ENCODE assay signal across 19 cellular contexts in the genomic region with DNA sequence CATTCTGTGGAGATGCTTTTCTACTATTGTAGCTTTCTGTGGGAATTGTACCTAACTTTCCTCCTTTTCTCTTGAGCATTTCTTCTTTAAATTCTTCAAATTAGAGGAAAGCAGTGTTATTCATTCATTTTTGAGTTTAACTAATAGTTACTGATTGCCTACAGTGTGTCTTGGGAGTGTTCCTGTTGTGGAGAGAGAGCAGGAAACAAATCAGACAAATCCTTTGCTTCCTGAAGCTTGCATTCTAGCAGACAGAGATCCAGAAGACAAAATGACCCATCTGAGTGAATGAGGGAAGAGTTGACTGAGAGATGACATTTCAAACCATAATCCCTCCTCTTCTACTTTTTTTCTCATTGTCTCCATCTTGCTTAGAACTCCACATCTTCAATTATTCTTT.
DNase-seq lines count a peak whose midpoint lies in the region; ATAC-seq and TF ChIP-seq lines count a peak whose summit lies in the region.
"Had no signal": no experiment of that assay in that cellular context is flagged by ENCODE, and none has a peak within 500 bp of the region (broad histone marks: within the 10 kb centered on the region; RNA-seq: fewer than 3 reads in every experiment).

No MANE protein-coding gene starts in this region.

- H3K27ac Mint-ChIP-seq in chondrocyte (ENCODE audit: unreplicated experiment), result peak overlapping the region; percentile 87
- H3K27ac Mint-ChIP-seq: CD8-positive, alpha-beta memory T cell had no signal

- no peak overlapping the region for H3K4me2 ChIP-seq in trophoblast cell (ENCODE audit: low read length)
- H3K4me2 ChIP-seq: SK-N-SH had no signal

- H2AFZ ChIP-seq in ACC112 (ENCODE audit: low read length, unreplicated experiment) (peak overlapping the region; percentile 23), trophoblast cell (ENCODE audit: insufficient read depth, low read length, poor library complexity) (no peak overlapping the region)

- no peak overlapping the region for H4K8ac ChIP-seq in trophoblast cell (ENCODE audit: low read depth, low read length)

- H3K9me3 ChIP-seq in trophoblast cell (ENCODE audit: insufficient read depth, low read depth, low read length), result no peaks in the 10 kb centered on the region
- H3K9me3 ChIP-seq: SK-N-SH had no signal

- no peaks in the 10 kb centered on the region for H3K36me3 Mint-ChIP-seq in chondrocyte (ENCODE audit: low read depth)
- H3K36me3 Mint-ChIP-seq: CD8-positive, alpha-beta memory T cell had no signal

- H3K36me3 ChIP-seq in ACC112 (ENCODE audit: insufficient read depth, low read length) (no peaks in the 10 kb centered on the region), trophoblast cell (ENCODE audit: control insufficient read depth in 1 of 2, insufficient read depth in 2 of 2, low read length in 2 of 2) (no peaks in the 10 kb centered on the region)

- TF ChIP-seq CTCF in chondrocyte (IDR thresholded peaks at IDR 0.05), result no peak

- no peak overlapping the region for H3K23ac ChIP-seq in trophoblast cell (ENCODE audit: low read length)

- no peaks in the 10 kb centered on the region for H3K9me3 Mint-ChIP-seq in chondrocyte (ENCODE audit: low read depth)

- peak overlapping the region; percentile 10 for H2BK5ac ChIP-seq in trophoblast cell (ENCODE audit: low read depth, low read length, poor library complexity)

- H3K4me3 ChIP-seq in ACC112 (ENCODE audit: low read depth, low read length) (no peak overlapping the region), trophoblast cell (ENCODE audit: low read depth, low read length) (no peak overlapping the region)

- no peak overlapping the region for H2AK5ac ChIP-seq in trophoblast cell (ENCODE audit: low read length)

- H4K12ac ChIP-seq in trophoblast cell (ENCODE audit: low read depth, low read length), result no peak overlapping the region

- H3K27me3 Mint-ChIP-seq in chondrocyte (ENCODE audit: low read depth), result no peaks in the 10 kb centered on the region

- H3K4ac ChIP-seq in trophoblast cell (ENCODE audit: low read depth, low read length), result no peak overlapping the region

- H3K4me1 ChIP-seq in ACC112 (ENCODE audit: control insufficient read depth, insufficient read depth, low read length, unreplicated experiment), result peaks cover 52% of the 10 kb centered on the region
- no peaks in the 10 kb centered on the region for H3K4me1 ChIP-seq in trophoblast cell (ENCODE audit: control insufficient read depth in 1 of 2, insufficient read depth in 2 of 2, low read length in 2 of 2)

- peaks cover 10% of the 10 kb centered on the region for H3K79me1 ChIP-seq in trophoblast cell (ENCODE audit: low read length)

- H3K9ac ChIP-seq in trophoblast cell (ENCODE audit: low read length), result no peak overlapping the region

- ATAC-seq in HG03378 (IDR thresholded peaks at IDR 0.05; ENCODE audit: unreplicated experiment), result no peak

- no peaks in the 10 kb centered on the region for H3K79me2 ChIP-seq in ACC112 (ENCODE audit: control insufficient read depth, insufficient read depth, low read length, unreplicated experiment)
- no peaks in the 10 kb centered on the region for H3K79me2 ChIP-seq in trophoblast cell (ENCODE audit: control insufficient read depth, insufficient read depth, low read length, poor library complexity)

- no peak overlapping the region for H3K4me3 Mint-ChIP-seq in chondrocyte (ENCODE audit: unreplicated experiment)
- H3K4me3 Mint-ChIP-seq: CD8-positive, alpha-beta memory T cell had no signal

- peak overlapping the region; percentile 26 for H2BK120ac ChIP-seq in trophoblast cell (ENCODE audit: insufficient read depth, low read length, poor library complexity)

- H3K27me3 ChIP-seq in ACC112 (ENCODE audit: insufficient read depth, low read length) (no peaks in the 10 kb centered on the region), trophoblast cell (ENCODE audit: insufficient read depth, low read length) (no peaks in the 10 kb centered on the region)

- no peak overlapping the region for H3K27ac ChIP-seq in ACC112 (ENCODE audit: low read depth, low read length)
- peak overlapping the region; percentile 14 for H3K27ac ChIP-seq in trophoblast cell (ENCODE audit: low read depth, low read length)
- H3K27ac ChIP-seq: C4-2B had no signal

- H4K91ac ChIP-seq in trophoblast cell (ENCODE audit: low read depth, low read length), result peak overlapping the region; percentile 41

- H3K4me1 Mint-ChIP-seq in chondrocyte (ENCODE audit: low read depth), result peaks cover 81% of the 10 kb centered on the region
- H3K4me1 Mint-ChIP-seq: CD8-positive, alpha-beta memory T cell had no signal

- peak overlapping the region; percentile 25 for H2BK12ac ChIP-seq in trophoblast cell (ENCODE audit: low read length)

- H3K18ac ChIP-seq in trophoblast cell (ENCODE audit: low read length), result no peak overlapping the region

- DNase-seq in chondrocyte (ENCODE audit: low spot score) (no peak), kidney tubule cell (ENCODE audit: low spot score) (peak; percentile 88), trophoblast cell (no peak), NCI-H226 (no peak), NCI-H526 (lab: John Stamatoyannopoulos, UW) (no peak), NCI-H1048 (lab: John Stamatoyannopoulos, UW) (no peak)
- DNase-seq: 8988T; CD8-positive, alpha-beta memory T cell; MM.1S; NCI-H1092; NCI-H1436 treated with DMSO at 0.1 percent for 48 hours; NCI-H1930; NCI-H510A; NCI-H748 treated with DMSO at 0.1 percent for 48 hours; SIG-M5; SK-N-SH had no signal

- H3K14ac ChIP-seq in trophoblast cell (ENCODE audit: low read length), result peak overlapping the region; percentile 5
